8 cellular contexts compared by ENCODE assay signal in genomic region chr1:244918422-244919319, GRCh38. TPM values are rescaled to one million over a fixed set of nuclear protein-coding genes. Genes with fewer than 3 reads are reported as not detected.
DNase-seq lines count a peak whose midpoint lies in the region; ATAC-seq and TF ChIP-seq lines count a peak whose summit lies in the region.

No MANE protein-coding gene starts in this region.

- H3K27ac ChIP-seq in ectodermal cell (ENCODE audit: insufficient read depth, low read depth, low read length, poor library complexity, severe bottlenecking): no peak overlapping the region
- H3K27ac ChIP-seq in mesodermal cell (ENCODE audit: low read depth, low read length, severe bottlenecking): no peak overlapping the region

- peak; percentile 5 for TF ChIP-seq CTCF in GM12864 (IDR thresholded peaks at IDR 0.05; ENCODE audit: low read depth, low read length, missing control alignments)
- TF ChIP-seq CTCF in activated CD8-positive, alpha-beta T cell treated with anti-CD3 and anti-CD28 coated beads for 36 hours (IDR thresholded peaks at IDR 0.05): no peak

- peak overlapping the region; percentile 78 for H3K4me3 Mint-ChIP-seq in activated CD8-positive, alpha-beta T cell treated with anti-CD3 and anti-CD28 coated beads for 36 hours

- CTCF ChIA-PET in activated CD8-positive, alpha-beta T cell treated with anti-CD3 and anti-CD28 coated beads for 36 hours (lab: Charles Lee): interaction anchor here (0.7 to 1.8 kb wide), 2 partner anchors 124 to 420 kb away, joined by 3 to 6 read pairs; no protein-coding TSS in a partner anchor

- peaks cover 20% of the 10 kb centered on the region for H3K27me3 ChIP-seq in ectodermal cell (ENCODE audit: control insufficient read depth, insufficient read depth, low read length, poor library complexity, severe bottlenecking)

- intact Hi-C loops in activated CD8-positive, alpha-beta T cell treated with anti-CD3 and anti-CD28 coated beads for 36 hours (cut with micrococcal nuclease): loop anchor here (5.0 kb wide), 1 partner anchor 49 kb away; a partner anchor contains a TSS

- H3K4me1 Mint-ChIP-seq in activated CD8-positive, alpha-beta T cell treated with anti-CD3 and anti-CD28 coated beads for 36 hours (ENCODE audit: low read depth): peaks cover 14% of the 10 kb centered on the region

- POLR2A ChIA-PET in activated CD8-positive, alpha-beta T cell treated with anti-CD3 and anti-CD28 coated beads for 36 hours (lab: Charles Lee): interaction anchor here (0.6 to 1.9 kb wide), 4 partner anchors 10 to 89 kb away, joined by 4 to 15 read pairs (median 6); partner anchors contain the start of gene HNRNPU

- no peaks in the 10 kb centered on the region for H3K36me3 Mint-ChIP-seq in activated CD8-positive, alpha-beta T cell treated with anti-CD3 and anti-CD28 coated beads for 36 hours (ENCODE audit: low read depth)

- H3K9me3 ChIP-seq in ectodermal cell (ENCODE audit: control insufficient read depth, low read length): no peaks in the 10 kb centered on the region
- H3K9me3 ChIP-seq in mesodermal cell (ENCODE audit: control insufficient read depth, low read length): no peaks in the 10 kb centered on the region

- WGBS in ectodermal cell, 2 experiments: 9 to 10% methylated on average over 62 of the region's 62 CpGs
- 7 to 8% methylated on average over 51 to 55 of the region's 62 CpGs for WGBS in mesodermal cell (ENCODE audit: insufficient coverage in 2 of 2), 2 experiments

- no peak for DNase-seq in GM12864 (ENCODE audit: low read depth)
- DNase-seq in NCI-H2171 treated with DMSO at 0.1 percent for 48 hours (lab: John Stamatoyannopoulos, UW): peak; percentile 81
- peak; percentile 57 for DNase-seq in activated CD8-positive, alpha-beta T cell treated with anti-CD3 and anti-CD28 coated beads for 36 hours
- DNase-seq in stimulated activated CD8-positive, alpha-beta memory T cell treated with anti-CD3 and anti-CD28 coated beads, Interleukin-15, amount 100 ng/mL, for 24 hours (ENCODE audit: low read depth): peak; percentile 32
- DNase-seq in NCI-H226: no peak

- H3K4me3 ChIP-seq in GM12864 (ENCODE audit: low read depth, low read length) (peak overlapping the region; percentile 58), ectodermal cell (ENCODE audit: insufficient read depth, low read depth, low read length) (peak overlapping the region; percentile 41), mesodermal cell (ENCODE audit: extremely low read depth, insufficient read depth, low read length, poor library complexity, severe bottlenecking) (peak overlapping the region; percentile 43)

- peak; percentile 81 for ATAC-seq in HG02759 (IDR thresholded peaks at IDR 0.05; ENCODE audit: unreplicated experiment)
- peak; percentile 84 for ATAC-seq in activated CD8-positive, alpha-beta T cell treated with anti-CD3 and anti-CD28 coated beads for 36 hours

- H3K4me1 ChIP-seq in ectodermal cell (ENCODE audit: control insufficient read depth, insufficient read depth, low read length): no peaks in the 10 kb centered on the region
- H3K4me1 ChIP-seq in mesodermal cell (ENCODE audit: control insufficient read depth, insufficient read depth, low read length, poor library complexity, severe bottlenecking): no peaks in the 10 kb centered on the region

- no peaks in the 10 kb centered on the region for H3K9me3 Mint-ChIP-seq in activated CD8-positive, alpha-beta T cell treated with anti-CD3 and anti-CD28 coated beads for 36 hours

- H3K27me3 Mint-ChIP-seq in activated CD8-positive, alpha-beta T cell treated with anti-CD3 and anti-CD28 coated beads for 36 hours: peaks cover 2% of the 10 kb centered on the region

- H3K36me3 ChIP-seq in ectodermal cell (ENCODE audit: control insufficient read depth, insufficient read depth, low read length) (no peaks in the 10 kb centered on the region), mesodermal cell (ENCODE audit: control insufficient read depth, insufficient read depth, low read length) (no peaks in the 10 kb centered on the region)

- H3K27ac Mint-ChIP-seq in activated CD8-positive, alpha-beta T cell treated with anti-CD3 and anti-CD28 coated beads for 36 hours: peak overlapping the region; percentile 84

RNA-seq across cellular contexts. Expression of gene HNRNPU, which starts 54.3 kb away (rescaled TPM):
- total RNA-seq in activated CD8-positive, alpha-beta T cell treated with anti-CD3 and anti-CD28 coated beads for 36 hours: 100 to 1,000 TPM; 469 to 474 TPM
- 840 TPM for polyA plus RNA-seq in ectodermal cell (2013, experiment 1 of 4)
- polyA plus RNA-seq in ectodermal cell (2013, experiment 2 of 4): 885 TPM
- 479 TPM for polyA plus RNA-seq in ectodermal cell (2013, experiment 3 of 4)
- 525 TPM for polyA plus RNA-seq in ectodermal cell (2013, experiment 4 of 4)
- polyA plus RNA-seq in mesodermal cell (2013, experiment 1 of 2): 230 TPM
- polyA plus RNA-seq in mesodermal cell (2013, experiment 2 of 2): 271 TPM

Comparison
In these comparisons a context has a peak if more than half of its experiments do, and no peak if none do; other contexts are left out.
1. DNase-seq: peak in NCI-H2171 treated with DMSO at 0.1 percent for 48 hours (single experiment), activated CD8-positive, alpha-beta T cell treated with anti-CD3 and anti-CD28 coated beads for 36 hours (single experiment) and stimulated activated CD8-positive, alpha-beta memory T cell treated with anti-CD3 and anti-CD28 coated beads, Interleukin-15, amount 100 ng/mL, for 24 hours (single experiment); none in GM12864 (single experiment) and NCI-H226 (single experiment).
2. Peak in every context shown above with its lines, with median percentiles within 50 percentile points of each other: H3K4me3 ChIP-seq.